Comparison of ENCODE assay signal across 5 cellular contexts in genomic region chr6:79369026-79369425, GRCh38.
"Had no signal": no experiment of that assay in that cellular context is flagged by ENCODE, and none has a peak within 500 bp of the region (broad histone marks: within the 10 kb centered on the region; RNA-seq: fewer than 3 reads in every experiment).

No MANE protein-coding gene starts in this region.

- H3K4me3 ChIP-seq: K562 had no signal

- DNase-seq: IMR-90, KBM-7 had no signal

- H3K27ac ChIP-seq: HL-60 had no signal

- ATAC-seq: HepG2, K562 had no signal
